8 cellular contexts compared by ENCODE assay signal in genomic region chr6:75368151-75368779, GRCh38.
A peak's percentile ranks its signal among the peaks of the same experiment; 100 is the strongest.
DNase-seq lines count a peak whose midpoint lies in the region; ATAC-seq, FAIRE-seq and TF ChIP-seq lines count a peak whose summit lies in the region.

No MANE protein-coding gene starts in this region.

- CTCF ChIA-PET in SK-N-SH (lab: Yijun Ruan, JAX) = interaction anchor here (0.7 to 2.8 kb wide), 10 partner anchors 14 to 160 kb away, joined by 3 to 11 read pairs (median 6); no protein-coding TSS in a partner anchor

- peak; percentile 59 for TF ChIP-seq CTCF in BE2C (IDR thresholded peaks at IDR 0.05; ENCODE audit: low read depth, low read length)
- peak; percentile 56 for TF ChIP-seq CTCF in SK-N-SH (IDR thresholded peaks at IDR 0.05)

- H3K79me2 ChIP-seq in SK-N-SH (ENCODE audit: insufficient read depth) = no peaks in the 10 kb centered on the region

- DNase-seq in BE2C (peak; percentile 39), H4 (ENCODE audit: low spot score) (peak; percentile 75), SK-N-SH (peak; percentile 12), iPS-NIHi11 (ENCODE audit: low spot score) (peak; percentile 78), GM12892 (ENCODE audit: insufficient read length) (no peak)

- H3K4me3 ChIP-seq in BE2C (ENCODE audit: low read depth, low read length) (no peak overlapping the region), SK-N-SH (ENCODE audit: low read depth in 2 of 2, low read length in 1 of 2) (no peak overlapping the region)

- no peaks in the 10 kb centered on the region for H4K20me1 ChIP-seq in SK-N-SH (ENCODE audit: insufficient read depth)

- ATAC-seq in HG03469 (IDR thresholded peaks at IDR 0.05; ENCODE audit: unreplicated experiment) = no peak
- no peak for ATAC-seq in GM21360 (IDR thresholded peaks at IDR 0.05; ENCODE audit: unreplicated experiment)
- ATAC-seq in GM21528 (IDR thresholded peaks at IDR 0.05; ENCODE audit: low FRiP score, unreplicated experiment) = no peak

- no peak overlapping the region for H2AFZ ChIP-seq in SK-N-SH (ENCODE audit: low read depth)

- no peaks in the 10 kb centered on the region for H3F3A ChIP-seq in SK-N-SH (replicated peaks; ENCODE audit: insufficient read depth)

- H3K9me2 ChIP-seq in SK-N-SH = no peaks in the 10 kb centered on the region

- no peak overlapping the region for H3K9ac ChIP-seq in SK-N-SH

- no peak for FAIRE-seq in GM12892 (lab: Jason Lieb, UNC)

- no peak overlapping the region for H3K4me2 ChIP-seq in SK-N-SH

- H3K9me3 ChIP-seq in BE2C (no peaks in the 10 kb centered on the region), SK-N-SH (no peaks in the 10 kb centered on the region)

- TF ChIP-seq POLR2A in GM12892 (IDR thresholded peaks at IDR 0.05; ENCODE audit: low read depth, low read length) = no peak

- H3K36me3 ChIP-seq in BE2C (no peaks in the 10 kb centered on the region), SK-N-SH (replicated peaks in 1 of 2; ENCODE audit: control insufficient read depth in 1 of 2, insufficient read depth in 2 of 2, low read length in 1 of 2) (no peaks in the 10 kb centered on the region)

- no peaks in the 10 kb centered on the region for H3K4me1 ChIP-seq in BE2C
- H3K4me1 ChIP-seq in SK-N-SH (ENCODE audit: control insufficient read depth in 1 of 2, insufficient read depth in 2 of 2, low read depth in 1 of 2, low read length in 1 of 2) = no peaks in the 10 kb centered on the region

- H3K27me3 ChIP-seq in BE2C (no peaks in the 10 kb centered on the region), SK-N-SH (ENCODE audit: insufficient read depth) (no peaks in the 10 kb centered on the region)

- TF ChIP-seq EP300 in SK-N-SH (IDR thresholded peaks at IDR 0.05; ENCODE audit: borderline replicate concordance in 1 of 2, low read depth in 1 of 2, low read length in 1 of 2) = no peak

- POLR2A ChIA-PET in SK-N-SH (lab: Yijun Ruan, JAX) = no interaction called here

- WGBS in SK-N-SH (ENCODE audit: low lambda C conversion rate) = 79% methylated on average over 6 of the region's 6 CpGs

- no peak overlapping the region for H3K27ac ChIP-seq in SK-N-SH (ENCODE audit: low read depth in 2 of 2, low read length in 1 of 2)

- TF ChIP-seq RAD21 in SK-N-SH (IDR thresholded peaks at IDR 0.05; ENCODE audit: low read length) = peak; percentile 76

TF ChIP-seq in SK-N-SH, 30 proteins besides CTCF, POLR2A, EP300 and RAD21:
- TF ChIP-seq SMC3 (IDR thresholded peaks at IDR 0.05; ENCODE audit: low read depth, low read length) = peak; percentile 77
- TF ChIP-seq MXI1 (IDR thresholded peaks at IDR 0.05; ENCODE audit: low read depth, low read length) = no peak
